8 cellular contexts compared by ENCODE assay signal in genomic region chr20:2524435-2525272, GRCh38. TPM values are rescaled to one million over a fixed set of nuclear protein-coding genes. Genes with fewer than 3 reads are reported as not detected.
DNase-seq lines count a peak whose midpoint lies in the region; ATAC-seq, FAIRE-seq and TF ChIP-seq lines count a peak whose summit lies in the region.

No MANE protein-coding gene starts in this region.

- FAIRE-seq in GM12892 (lab: Jason Lieb, UNC) = peak; percentile 82

- H3K4me3 ChIP-seq in kidney epithelial cell (ENCODE audit: low read depth, low read length) = peak overlapping the region; percentile 64

- H3K9me3 Mint-ChIP-seq in central memory CD8-positive, alpha-beta T cell = no peaks in the 10 kb centered on the region

- H3K36me3 ChIP-seq in kidney epithelial cell (ENCODE audit: control insufficient read depth, insufficient read depth, low read length) = no peaks in the 10 kb centered on the region

- peaks cover 10% of the 10 kb centered on the region for H3K36me3 Mint-ChIP-seq in central memory CD8-positive, alpha-beta T cell (ENCODE audit: insufficient read depth)

- H3K27me3 Mint-ChIP-seq in central memory CD8-positive, alpha-beta T cell = no peaks in the 10 kb centered on the region

- H3K27me3 ChIP-seq in kidney epithelial cell (ENCODE audit: control insufficient read depth, insufficient read depth, low read length) = peaks cover 6% of the 10 kb centered on the region

- peak overlapping the region; percentile 87 for H3K27ac Mint-ChIP-seq in central memory CD8-positive, alpha-beta T cell (ENCODE audit: low read depth)

- peak; percentile 82 for DNase-seq in GM12892 (ENCODE audit: insufficient read length)
- DNase-seq in NCI-H226 = peak; percentile 34
- peak; percentile 95 for DNase-seq in activated CD4-positive, CD25-positive, alpha-beta regulatory T cell treated with anti-CD3 and anti-CD28 coated beads, Interleukin-2, amount 50 U/mL, for 72 hours
- peak; percentile 83 to 92 for DNase-seq in central memory CD8-positive, alpha-beta T cell (ENCODE audit: low spot score in 2 of 2)
- no peak for DNase-seq in kidney epithelial cell (ENCODE audit: low read depth)
- DNase-seq in stimulated activated CD4-positive, alpha-beta T cell treated with anti-CD3 and anti-CD28 coated beads, Interleukin-15, amount 100 ng/mL, for 24 hours = peak; percentile 94

- peak; percentile 92 for TF ChIP-seq CTCF in kidney epithelial cell (IDR thresholded peaks at IDR 0.05; ENCODE audit: insufficient read depth, low read length, poor library complexity, severe bottlenecking)

- TF ChIP-seq POLR2A in GM12892 (IDR thresholded peaks at IDR 0.05; ENCODE audit: low read depth, low read length) = peak; percentile 53; the same call in 1 of the 2 replicates

- ATAC-seq in HG02981 (IDR thresholded peaks at IDR 0.05; ENCODE audit: unreplicated experiment) (peak; percentile 66), HG02840 (IDR thresholded peaks at IDR 0.05; ENCODE audit: low FRiP score, unreplicated experiment) (no peak)
- peak; percentile 88 for ATAC-seq in central memory CD8-positive, alpha-beta T cell (replicated peaks; ENCODE audit: extremely low read depth, poor library complexity, severe bottlenecking)

- peaks cover 15% of the 10 kb centered on the region for H3K4me1 Mint-ChIP-seq in central memory CD8-positive, alpha-beta T cell

- H3K4me3 Mint-ChIP-seq in central memory CD8-positive, alpha-beta T cell = peak overlapping the region; percentile 90

RNA-seq across cellular contexts. Expression of gene TMC2, which starts 11.7 kb away (rescaled TPM):
- not detected for polyA plus RNA-seq in GM12892 (2012; ENCODE audit: missing spikeins)
- total RNA-seq in kidney epithelial cell = not detected in 2 replicates

RNA-seq across cellular contexts. Expression of gene ZNF343, which starts 15.9 kb away (rescaled TPM):
- polyA plus RNA-seq in GM12892 (2012; ENCODE audit: missing spikeins) = 5.1 TPM
- 6.2 and 9.9 TPM in 2 replicates for total RNA-seq in kidney epithelial cell

RNA-seq across cellular contexts. Expression of gene SNRPB, which starts 54.1 kb away (rescaled TPM):
- polyA plus RNA-seq in GM12892 (2012; ENCODE audit: missing spikeins) = 173 TPM
- total RNA-seq in kidney epithelial cell = 546 and 598 TPM in 2 replicates
